20 cellular contexts compared by ENCODE assay signal in genomic region chr13:109999659-110000533, GRCh38.
A peak's percentile ranks its signal among the peaks of the same experiment; 100 is the strongest.
DNase-seq lines count a peak whose midpoint lies in the region; ATAC-seq, FAIRE-seq and TF ChIP-seq lines count a peak whose summit lies in the region.
"Had no signal": no experiment of that assay in that cellular context is flagged by ENCODE, and none has a peak within 500 bp of the region (broad histone marks: within the 10 kb centered on the region; RNA-seq: fewer than 3 reads in every experiment).

No MANE protein-coding gene starts in this region.

- peaks cover 31% of the 10 kb centered on the region for H3F3A ChIP-seq in GM23248 (ENCODE audit: insufficient read depth)

- H3K4me3 ChIP-seq in right lobe of liver (no peak overlapping the region), HepG2 (replicated peaks in 1 of 3; ENCODE audit: insufficient read depth in 1 of 3, low read depth in 2 of 3, low read length in 3 of 3) (no peak overlapping the region), mesendoderm (ENCODE audit: low read length) (no peak overlapping the region), body of pancreas (no peak overlapping the region), GM23248 (no peak overlapping the region)
- H3K4me3 ChIP-seq: HAP-1 had no signal

- no peak overlapping the region for H3K18ac ChIP-seq in mesendoderm (ENCODE audit: low read length)

- H3K79me2 ChIP-seq in HepG2 (ENCODE audit: insufficient read depth, low read length) (no peaks in the 10 kb centered on the region), mesendoderm (ENCODE audit: control insufficient read depth, insufficient read depth, low read length) (no peaks in the 10 kb centered on the region), GM23248 (ENCODE audit: insufficient read depth) (no peaks in the 10 kb centered on the region)

- H3K9me3 ChIP-seq in right lobe of liver (no peaks in the 10 kb centered on the region), HepG2 (ENCODE audit: low read length) (no peaks in the 10 kb centered on the region), body of pancreas (no peaks in the 10 kb centered on the region), GM23248 (ENCODE audit: low read depth) (no peaks in the 10 kb centered on the region)
- H3K9me3 ChIP-seq: HAP-1, SK-N-SH had no signal

- no peak overlapping the region for H3K23ac ChIP-seq in mesendoderm (ENCODE audit: low read length)

- no peak overlapping the region for H3K9ac ChIP-seq in HepG2 (ENCODE audit: insufficient read depth, low read depth, low read length)
- H3K9ac ChIP-seq in mesendoderm (ENCODE audit: low read length) = no peak overlapping the region
- H3K9ac ChIP-seq in GM23248 = no peak overlapping the region
- H3K9ac ChIP-seq: SK-N-SH had no signal

- H2AK5ac ChIP-seq in mesendoderm (ENCODE audit: low read length) = no peak overlapping the region

- no peaks in the 10 kb centered on the region for H3K36me3 Mint-ChIP-seq in dendritic cell treated with granulocyte-macrophage colony-stimulating factor and Interleukin-4, amounts not matched to agents 40 ng/mL and 50 ng/mL, for 4 days (ENCODE audit: low read depth)
- H3K36me3 Mint-ChIP-seq: CD8-positive, alpha-beta memory T cell had no signal

- no peak for TF ChIP-seq RAD21 in HepG2 (CRISPR knock-in tag; IDR thresholded peaks at IDR 0.05)

- BruUV-seq in HepG2 (replicated peaks; lab: Mats Ljungman, UMichigan) = no TSS peak

- no peak overlapping the region for H4K8ac ChIP-seq in mesendoderm (ENCODE audit: low read depth, low read length)

- no peak overlapping the region for H4K5ac ChIP-seq in mesendoderm (ENCODE audit: low read length)

- TF ChIP-seq EP300 in HepG2 (IDR thresholded peaks at IDR 0.05; ENCODE audit: low read depth in 2 of 2, low read length in 2 of 2) = no peak
- no peak for TF ChIP-seq EP300 in HepG2 (CRISPR knock-in tag; IDR thresholded peaks at IDR 0.05; ENCODE audit: borderline replicate concordance)

- H2AFZ ChIP-seq in HepG2 (ENCODE audit: low read length) = no peak overlapping the region
- no peak overlapping the region for H2AFZ ChIP-seq in GM23248

- WGBS in right lobe of liver (ENCODE audit: insufficient coverage, low coverage, low lambda C conversion rate, missing lambda C conversion rate) = 47% methylated on average over 16 of the region's 21 CpGs
- WGBS in HepG2 (ENCODE audit: low lambda C conversion rate) = 30% methylated on average over 15 of the region's 21 CpGs
- no CpG with 5 or more reads among the region's 21 CpGs for WGBS in mesendoderm (ENCODE audit: extremely low coverage, insufficient coverage, low lambda C conversion rate)
- 53 to 60% methylated on average over 20 to 21 of the region's 21 CpGs for WGBS in body of pancreas, 2 donors
- 91 to 93% methylated on average over 21 of the region's 21 CpGs for WGBS in GM23248 (ENCODE audit: low coverage in 1 of 2, low lambda C conversion rate in 2 of 2, missing lambda C conversion rate in 2 of 2), 2 experiments

- no peak overlapping the region for H2BK5ac ChIP-seq in mesendoderm (ENCODE audit: low read length)

- H3K36me3 ChIP-seq in right lobe of liver (no peaks in the 10 kb centered on the region), HepG2 (replicated peaks in 1 of 2; ENCODE audit: control insufficient read depth in 1 of 2, insufficient read depth in 2 of 2, low read length in 2 of 2) (no peaks in the 10 kb centered on the region), mesendoderm (ENCODE audit: control insufficient read depth, insufficient read depth, low read length) (no peaks in the 10 kb centered on the region), body of pancreas (replicated peaks in 1 of 2; ENCODE audit: insufficient read depth in 1 of 2, low read depth in 2 of 2) (no peaks in the 10 kb centered on the region), GM23248 (ENCODE audit: low read depth) (no peaks in the 10 kb centered on the region)
- H3K36me3 ChIP-seq: HAP-1 had no signal

- FAIRE-seq in HepG2 (lab: Jason Lieb, UNC) = no peak
- FAIRE-seq: A204.1, HTR-8/SVneo had no signal

- no peak overlapping the region for H3K56ac ChIP-seq in mesendoderm (ENCODE audit: low read length)

- H3K4me1 Mint-ChIP-seq in dendritic cell treated with granulocyte-macrophage colony-stimulating factor and Interleukin-4, amounts not matched to agents 40 ng/mL and 50 ng/mL, for 4 days (ENCODE audit: low read depth) = peaks cover 14% of the 10 kb centered on the region
- H3K4me1 Mint-ChIP-seq: CD8-positive, alpha-beta memory T cell had no signal

- in situ Hi-C loops in HepG2 (cut with HindIII; ENCODE audit: extremely low pct_ligation_motif_present, low pct_unique_long_range_greater_than_20kb) (no loop called here), GM23248 (cut with MboI) (no loop called here)

- H2BK15ac ChIP-seq in mesendoderm (replicated peaks; ENCODE audit: low read depth) = no peak overlapping the region

- H3K27me3 ChIP-seq in right lobe of liver (no peaks in the 10 kb centered on the region), HepG2 (ENCODE audit: control insufficient read depth in 1 of 2, insufficient read depth in 2 of 2, low read length in 2 of 2) (peaks cover 0 to 9% of the 10 kb centered on the region in 2 experiments; a peak in 1 of 5 replicates), mesendoderm (ENCODE audit: insufficient read depth, low read length, poor library complexity) (no peaks in the 10 kb centered on the region), body of pancreas (no peaks in the 10 kb centered on the region), GM23248 (replicated peaks; ENCODE audit: insufficient read depth) (no peaks in the 10 kb centered on the region)

- ATAC-seq in right lobe of liver (peak; percentile 56 to 81 (median 74)), HepG2 (no peak), body of pancreas (no peak)

- CTCF ChIA-PET in HepG2 (lab: Yijun Ruan, JAX; ENCODE audit: low intra/inter-chr PET ratio, low total read pairs) = no interaction called here

- no peak for TF ChIP-seq CTCF in right lobe of liver (IDR thresholded peaks at IDR 0.05)
- no peak for TF ChIP-seq CTCF in HepG2 (CRISPR knock-in tag; IDR thresholded peaks at IDR 0.05)
- TF ChIP-seq CTCF in body of pancreas (IDR thresholded peaks at IDR 0.05) = no peak

- H3K4ac ChIP-seq in mesendoderm (ENCODE audit: low read depth, low read length) = no peak overlapping the region

- H3K27ac Mint-ChIP-seq in dendritic cell treated with granulocyte-macrophage colony-stimulating factor and Interleukin-4, amounts not matched to agents 40 ng/mL and 50 ng/mL, for 4 days = peak overlapping the region; percentile 44
- H3K27ac Mint-ChIP-seq: CD8-positive, alpha-beta memory T cell had no signal

- H3K9me2 ChIP-seq in GM23248 (ENCODE audit: insufficient read depth) = no peaks in the 10 kb centered on the region
- H3K9me2 ChIP-seq: SK-N-SH had no signal

- H3K27me3 Mint-ChIP-seq in dendritic cell treated with granulocyte-macrophage colony-stimulating factor and Interleukin-4, amounts not matched to agents 40 ng/mL and 50 ng/mL, for 4 days = no peaks in the 10 kb centered on the region

- TF ChIP-seq POLR2A in right lobe of liver (IDR thresholded peaks at IDR 0.05) (no peak), HepG2 (IDR thresholded peaks at IDR 0.05; ENCODE audit: insufficient read depth in 1 of 2, low read depth in 2 of 2, low read length in 2 of 2) (no peak), body of pancreas (IDR thresholded peaks at IDR 0.05) (no peak)

- no peak overlapping the region for H2BK120ac ChIP-seq in mesendoderm (ENCODE audit: low read depth, low read length)

- H4K20me1 ChIP-seq in HepG2 (ENCODE audit: insufficient read depth, low read length) (no peaks in the 10 kb centered on the region), GM23248 (ENCODE audit: insufficient read depth) (no peaks in the 10 kb centered on the region)

- intact Hi-C loops in right lobe of liver (cut with DNase I) (no loop called here), HepG2 (cut with micrococcal nuclease; ENCODE audit: unreplicated experiment) (no loop called here), body of pancreas (cut with DNase I) (no loop called here)
- intact Hi-C loops in dendritic cell treated with granulocyte-macrophage colony-stimulating factor and Interleukin-4, amounts not matched to agents 40 ng/mL and 50 ng/mL, for 4 days (cut with micrococcal nuclease) = loop anchor here (10.0 kb wide), 1 partner anchor 855 kb away; no protein-coding TSS in a partner anchor

- no peaks in the 10 kb centered on the region for H3K9me3 Mint-ChIP-seq in dendritic cell treated with granulocyte-macrophage colony-stimulating factor and Interleukin-4, amounts not matched to agents 40 ng/mL and 50 ng/mL, for 4 days

- DNase-seq in right lobe of liver (peak in 1 of 3 donors; percentile 52), HepG2 (ENCODE audit: low spot score) (no peak), mesendoderm (peak; percentile 35), cortex of kidney (lab: John Stamatoyannopoulos, UW) (no peak), body of pancreas (no peak), GM23248 (no peak)
- no peak for DNase-seq in activated CD8-positive, alpha-beta memory T cell treated with anti-CD3 and anti-CD28 coated beads, Interleukin-2, amount 50 U/mL, for 48 hours
- DNase-seq: CD8-positive, alpha-beta memory T cell; DMS79 treated with DMSO at 0.1 percent for 48 hours; MM.1S; NCI-H1092; NCI-H2081; NCI-H446 treated with DMSO at 0.1 percent for 48 hours; NCI-H69; SHP77 treated with DMSO at 0.1 percent for 48 hours; SK-N-SH had no signal

- H3K4me1 ChIP-seq in right lobe of liver (peaks cover 0 to 24% (median 5%) of the 10 kb centered on the region in 4 donors), HepG2 (ENCODE audit: insufficient read depth, low read length) (no peaks in the 10 kb centered on the region), mesendoderm (ENCODE audit: control insufficient read depth, low read depth, low read length) (no peaks in the 10 kb centered on the region), body of pancreas (no peaks in the 10 kb centered on the region), GM23248 (ENCODE audit: insufficient read depth) (peaks cover 38% of the 10 kb centered on the region)
- H3K4me1 ChIP-seq: HAP-1 had no signal

- H3K27ac ChIP-seq in right lobe of liver (peak overlapping the region in 1 of 3 donors; percentile 8), HepG2 (ENCODE audit: extremely low read length, insufficient read depth, low read length) (no peak overlapping the region), mesendoderm (ENCODE audit: low read depth, low read length) (no peak overlapping the region), body of pancreas (no peak overlapping the region), GM23248 (no peak overlapping the region)

- POLR2A ChIA-PET in HepG2 (lab: Yijun Ruan, JAX) = no interaction called here

- H3K4me2 ChIP-seq in HepG2 (ENCODE audit: low read depth, low read length) (no peak overlapping the region), mesendoderm (ENCODE audit: low read length) (no peak overlapping the region), GM23248 (ENCODE audit: unreplicated experiment) (no peak overlapping the region)

- H3K4me3 Mint-ChIP-seq in dendritic cell treated with granulocyte-macrophage colony-stimulating factor and Interleukin-4, amounts not matched to agents 40 ng/mL and 50 ng/mL, for 4 days = no peak overlapping the region
- H3K4me3 Mint-ChIP-seq: CD8-positive, alpha-beta memory T cell had no signal

- no peaks in the 10 kb centered on the region for H3K79me1 ChIP-seq in mesendoderm (ENCODE audit: low read length)

Comparison
In these comparisons a context has a peak if more than half of its experiments do, and no peak if none do; other contexts are left out.
1. ATAC-seq: peak in right lobe of liver (4 of 4); none in HepG2 (single experiment) and body of pancreas (single experiment).